In genomic region chr7:19122018-19122588, GRCh38 we compare ENCODE assay signal across 9 cellular contexts. TPM values are rescaled to one million over a fixed set of nuclear protein-coding genes. Genes with fewer than 3 reads are reported as not detected.
DNase-seq lines count a peak whose midpoint lies in the region; ATAC-seq and TF ChIP-seq lines count a peak whose summit lies in the region.
"Had no signal": no experiment of that assay in that cellular context is flagged by ENCODE, and none has a peak within 500 bp of the region (broad histone marks: within the 10 kb centered on the region; RNA-seq: fewer than 3 reads in every experiment).

No MANE protein-coding gene starts in this region.

- H3K9me3 Mint-ChIP-seq in brain (no peaks in the 10 kb centered on the region), nephron (no peaks in the 10 kb centered on the region)
- H3K9me3 Mint-ChIP-seq in activated T-helper 2 cell treated with anti-CD3 and anti-CD28 coated beads, Interferon-gamma antibody, Interleukin-2, Interleukin-4, amounts not matched to agents 10 μg/mL and 5 μg/mL and 100 μg/mL, durations not matched to agents 14 hours and 24 hours and 36 hours = no peaks in the 10 kb centered on the region

- H3K4me3 Mint-ChIP-seq in brain = peak overlapping the region in 2 of 5 experiments; percentile 52 to 60
- H3K4me3 Mint-ChIP-seq in nephron = peak overlapping the region in 1 of 3 experiments; percentile 6
- H3K4me3 Mint-ChIP-seq in activated T-helper 2 cell treated with anti-CD3 and anti-CD28 coated beads, Interferon-gamma antibody, Interleukin-2, Interleukin-4, amounts not matched to agents 10 μg/mL and 5 μg/mL and 100 μg/mL, durations not matched to agents 14 hours and 24 hours and 36 hours (ENCODE audit: low read depth) = no peak overlapping the region

- peaks cover 80% of the 10 kb centered on the region for H3K27me3 Mint-ChIP-seq in brain
- H3K27me3 Mint-ChIP-seq in nephron (ENCODE audit: low read depth) = peaks cover 59% of the 10 kb centered on the region
- H3K27me3 Mint-ChIP-seq in activated T-helper 2 cell treated with anti-CD3 and anti-CD28 coated beads, Interferon-gamma antibody, Interleukin-2, Interleukin-4, amounts not matched to agents 10 μg/mL and 5 μg/mL and 100 μg/mL, durations not matched to agents 14 hours and 24 hours and 36 hours (ENCODE audit: low read depth) = peaks cover 51% of the 10 kb centered on the region

- intact Hi-C loops in activated T-helper 2 cell treated with anti-CD3 and anti-CD28 coated beads, Interferon-gamma antibody, Interleukin-2, Interleukin-4, amounts not matched to agents 10 μg/mL and 5 μg/mL and 100 μg/mL, durations not matched to agents 14 hours and 24 hours and 36 hours (cut with micrococcal nuclease) = loop anchor here (5.0 kb wide), 1 partner anchor 545 kb away; no protein-coding TSS in a partner anchor

- H3K4me1 Mint-ChIP-seq in brain (peaks cover 18% of the 10 kb centered on the region), nephron (peaks cover 12% of the 10 kb centered on the region)
- no peaks in the 10 kb centered on the region for H3K4me1 Mint-ChIP-seq in activated T-helper 2 cell treated with anti-CD3 and anti-CD28 coated beads, Interferon-gamma antibody, Interleukin-2, Interleukin-4, amounts not matched to agents 10 μg/mL and 5 μg/mL and 100 μg/mL, durations not matched to agents 14 hours and 24 hours and 36 hours (ENCODE audit: low read depth)

- POLR2A ChIA-PET in GM10248 (lab: Yijun Ruan, JAX) = no interaction called here

- no peak overlapping the region for H3K27ac Mint-ChIP-seq in brain
- no peak overlapping the region for H3K27ac Mint-ChIP-seq in nephron
- no peak overlapping the region for H3K27ac Mint-ChIP-seq in activated T-helper 2 cell treated with anti-CD3 and anti-CD28 coated beads, Interferon-gamma antibody, Interleukin-2, Interleukin-4, amounts not matched to agents 10 μg/mL and 5 μg/mL and 100 μg/mL, durations not matched to agents 14 hours and 24 hours and 36 hours

- ATAC-seq in HG02678 (IDR thresholded peaks at IDR 0.05; ENCODE audit: unreplicated experiment) (no peak), HG03432 (IDR thresholded peaks at IDR 0.05; ENCODE audit: unreplicated experiment) (no peak)

- DNase-seq in GM10248 (ENCODE audit: extremely low spot score) = no peak
- peak; percentile 21 to 33 for DNase-seq in NCI-H1930 (lab: John Stamatoyannopoulos, UW)
- no peak for DNase-seq in activated T-helper 2 cell treated with anti-CD3 and anti-CD28 coated beads, Interferon-gamma antibody, Interleukin-2, Interleukin-4, amounts not matched to agents 10 μg/mL and 5 μg/mL and 100 μg/mL, durations not matched to agents 14 hours and 24 hours and 36 hours (ENCODE audit: low spot score)
- DNase-seq in NCI-H1436 (lab: John Stamatoyannopoulos, UW) = no peak

- H3K36me3 Mint-ChIP-seq in brain (no peaks in the 10 kb centered on the region), nephron (ENCODE audit: low read depth) (no peaks in the 10 kb centered on the region)
- H3K36me3 Mint-ChIP-seq in activated T-helper 2 cell treated with anti-CD3 and anti-CD28 coated beads, Interferon-gamma antibody, Interleukin-2, Interleukin-4, amounts not matched to agents 10 μg/mL and 5 μg/mL and 100 μg/mL, durations not matched to agents 14 hours and 24 hours and 36 hours (ENCODE audit: low read depth) = no peaks in the 10 kb centered on the region

- TF ChIP-seq CTCF in GM10248 (IDR thresholded peaks at IDR 0.05; ENCODE audit: control extremely low read depth, extremely low read depth, low read depth, missing control alignments) = peak; percentile 49
- TF ChIP-seq CTCF in brain (conservative IDR thresholded peaks at IDR 0.05) = peak; percentile 74 to 88
- peak; percentile 60 to 89 (median 71) for TF ChIP-seq CTCF in nephron (IDR thresholded peaks at IDR 0.05; ENCODE audit: unreplicated experiment in 3 of 3)

- CTCF ChIA-PET in GM10248 (lab: Yijun Ruan, JAX) = interaction anchor here (0.7 to 1.7 kb wide), 3 partner anchors 9 to 17 kb away, joined by 3 to 7 read pairs (median 3); no protein-coding TSS in a partner anchor

RNA-seq across cellular contexts. Expression of gene TWIST1, which starts 4.7 kb away (rescaled TPM):
- polyA plus RNA-seq in brain (ENCODE audit: insufficient read depth, low read depth, low replicate concordance) = 0.19 TPM
- total RNA-seq in activated T-helper 2 cell treated with anti-CD3 and anti-CD28 coated beads, Interferon-gamma antibody, Interleukin-2, Interleukin-4, amounts not matched to agents 10 μg/mL and 5 μg/mL and 100 μg/mL, durations not matched to agents 14 hours and 24 hours and 36 hours = 1.2 and 2.2 TPM in 2 replicates

RNA-seq across cellular contexts. Expression of gene FERD3L, which starts 23.1 kb away (rescaled TPM):
- polyA plus RNA-seq in brain (ENCODE audit: insufficient read depth, low read depth, low replicate concordance) = not detected
- total RNA-seq in activated T-helper 2 cell treated with anti-CD3 and anti-CD28 coated beads, Interferon-gamma antibody, Interleukin-2, Interleukin-4, amounts not matched to agents 10 μg/mL and 5 μg/mL and 100 μg/mL, durations not matched to agents 14 hours and 24 hours and 36 hours = not detected in 2 replicates
- total RNA-seq: SJCRH30 had no signal

Comparison
In these comparisons a context has a peak if more than half of its experiments do, and no peak if none do; other contexts are left out.
1. DNase-seq: peak in NCI-H1930 (2 of 2); none in GM10248 (single experiment), activated T-helper 2 cell treated with anti-CD3 and anti-CD28 coated beads, Interferon-gamma antibody, Interleukin-2, Interleukin-4, amounts not matched to agents 10 μg/mL and 5 μg/mL and 100 μg/mL, durations not matched to agents 14 hours and 24 hours and 36 hours (single experiment) and NCI-H1436 (single experiment).
2. Peak in every context shown above with its lines, with median percentiles within 50 percentile points of each other: CTCF ChIP-seq.